Comparison of ENCODE assay signal across 26 cellular contexts in genomic region chr7:102840404-102840803, GRCh38.
"Had no signal": no experiment of that assay in that cellular context is flagged by ENCODE, and none has a peak within 500 bp of the region (broad histone marks: within the 10 kb centered on the region; RNA-seq: fewer than 3 reads in every experiment).

No MANE protein-coding gene starts in this region.

- H3K36me3 ChIP-seq: brain microvascular endothelial cell, cardiac muscle cell had no signal

- H3K4me3 ChIP-seq: cardiac muscle cell had no signal

- H3K27me3 Mint-ChIP-seq: activated CD4-positive, alpha-beta memory T cell treated with anti-CD3 and anti-CD28 coated beads, Interleukin-2, amount 10 ng/mL, durations not matched to agents 7 days and 5 days; activated CD4-positive, alpha-beta T cell treated with anti-CD3 and anti-CD28 coated beads for 36 hours; activated naive CD8-positive, alpha-beta T cell; activated T-helper 17 cell treated with anti-CD3 and anti-CD28 coated beads, Interleukin-2, amount 50 U/mL, for 72 hours had no signal

- H3K27me3 ChIP-seq: brain microvascular endothelial cell, cardiac muscle cell had no signal

- H3K4me1 Mint-ChIP-seq: activated T-helper 17 cell treated with anti-CD3 and anti-CD28 coated beads, Interleukin-2, amount 50 U/mL, for 72 hours had no signal

- H3K27ac ChIP-seq: brain microvascular endothelial cell, cardiac muscle cell, VCaP had no signal

- DNase-seq: activated CD4-positive, alpha-beta memory T cell treated with anti-CD3 and anti-CD28 coated beads, Interleukin-2, amount 10 ng/mL, durations not matched to agents 7 days and 5 days; activated CD4-positive, alpha-beta T cell treated with anti-CD3 and anti-CD28 coated beads for 36 hours; activated CD4-positive, alpha-beta T cell treated with anti-CD3 and anti-CD28 coated beads, Interleukin-2, amount 50 U/mL, for 1 hour; activated CD4-positive, CD25-positive, alpha-beta regulatory T cell; activated gamma-delta T cell; activated naive CD4-positive, alpha-beta T cell treated with anti-CD3 and anti-CD28 coated beads for 36 hours; activated T-cell treated with anti-CD3 and anti-CD28 coated beads for 4 hours; activated T-cell treated with anti-CD3 and anti-CD28 coated beads, Interleukin-2, amount 50 U/mL, for 48 hours; amygdala; brain microvascular endothelial cell; Kasumi-1; NCI-H1048; NCI-H1417 treated with DMSO at 0.1 percent for 48 hours; NCI-H1694; NCI-H2029; NCI-H2107; NCI-H345; NCI-H510A; NCI-H69; SIG-M5; T-helper 9 cell had no signal

- H3K27ac Mint-ChIP-seq: activated CD4-positive, alpha-beta memory T cell treated with anti-CD3 and anti-CD28 coated beads, Interleukin-2, amount 10 ng/mL, durations not matched to agents 7 days and 5 days; activated CD4-positive, alpha-beta T cell treated with anti-CD3 and anti-CD28 coated beads for 36 hours; activated naive CD4-positive, alpha-beta T cell treated with anti-CD3 and anti-CD28 coated beads for 36 hours; activated naive CD8-positive, alpha-beta T cell; activated T-helper 17 cell treated with anti-CD3 and anti-CD28 coated beads, Interleukin-2, amount 50 U/mL, for 72 hours; T-helper 1 cell treated with Interleukin-12 subunit alpha and Interleukin-12 subunit beta and Interleukin-4 antibody, amounts not matched to agents 30 μg/mL and 1 μg/mL, for 36 hours had no signal

- ATAC-seq: activated CD4-positive, alpha-beta T cell treated with anti-CD3 and anti-CD28 coated beads for 36 hours; activated T-helper 17 cell treated with anti-CD3 and anti-CD28 coated beads, Interleukin-2, amount 50 U/mL, for 72 hours had no signal

- H3K4me3 Mint-ChIP-seq: activated CD4-positive, alpha-beta memory T cell treated with anti-CD3 and anti-CD28 coated beads, Interleukin-2, amount 10 ng/mL, durations not matched to agents 7 days and 5 days; activated CD4-positive, alpha-beta T cell treated with anti-CD3 and anti-CD28 coated beads for 36 hours; activated naive CD4-positive, alpha-beta T cell treated with anti-CD3 and anti-CD28 coated beads for 36 hours; activated naive CD8-positive, alpha-beta T cell; activated T-helper 17 cell treated with anti-CD3 and anti-CD28 coated beads, Interleukin-2, amount 50 U/mL, for 72 hours; T-helper 1 cell treated with Interleukin-12 subunit alpha and Interleukin-12 subunit beta and Interleukin-4 antibody, amounts not matched to agents 30 μg/mL and 1 μg/mL, for 36 hours had no signal

- H3K9me3 Mint-ChIP-seq: activated CD4-positive, alpha-beta memory T cell treated with anti-CD3 and anti-CD28 coated beads, Interleukin-2, amount 10 ng/mL, durations not matched to agents 7 days and 5 days; activated naive CD4-positive, alpha-beta T cell treated with anti-CD3 and anti-CD28 coated beads for 36 hours; activated T-helper 17 cell treated with anti-CD3 and anti-CD28 coated beads, Interleukin-2, amount 50 U/mL, for 72 hours; T-helper 1 cell treated with Interleukin-12 subunit alpha and Interleukin-12 subunit beta and Interleukin-4 antibody, amounts not matched to agents 30 μg/mL and 1 μg/mL, for 36 hours had no signal
